ENCODE assay signal across 29 cellular contexts in genomic region chr17:61368832-61369468, GRCh38. TPM values are rescaled to one million over a fixed set of nuclear protein-coding genes. Genes with fewer than 3 reads are reported as not detected.
"Had no signal": no experiment of that assay in that cellular context is flagged by ENCODE, and none has a peak within 500 bp of the region (broad histone marks: within the 10 kb centered on the region; RNA-seq: fewer than 3 reads in every experiment).

No MANE protein-coding gene starts in this region.

- H3K4me3 Mint-ChIP-seq: activated naive CD8-positive, alpha-beta T cell treated with anti-CD3 and anti-CD28 coated beads for 36 hours; activated T-cell treated with anti-CD3 and anti-CD28 coated beads, Interleukin-2, amount 50 U/mL, for 24 hours; nephron; T-helper 1 cell treated with Interleukin-12 subunit alpha and Interleukin-12 subunit beta and Interleukin-4 antibody, amounts not matched to agents 30 μg/mL and 1 μg/mL, for 36 hours; WTC11 had no signal

- H3K4me1 ChIP-seq: prostate gland, transverse colon, uterus had no signal

- ATAC-seq: heart right ventricle, right cardiac atrium, WTC11 had no signal

- H3K9me3 ChIP-seq: gastroesophageal sphincter, heart right ventricle, prostate gland, transverse colon, uterus had no signal

- FAIRE-seq: bronchial epithelial cell had no signal

- H3K36me3 Mint-ChIP-seq: activated naive CD8-positive, alpha-beta T cell treated with anti-CD3 and anti-CD28 coated beads for 36 hours; WTC11 had no signal

- H3K27me3 Mint-ChIP-seq: activated naive CD8-positive, alpha-beta T cell treated with anti-CD3 and anti-CD28 coated beads for 36 hours; activated T-cell treated with anti-CD3 and anti-CD28 coated beads, Interleukin-2, amount 50 U/mL, for 24 hours had no signal

- DNase-seq: activated CD4-positive, alpha-beta T cell treated with anti-CD3 and anti-CD28 coated beads, Interleukin-2, amount 50 U/mL, for 4 hours; activated CD8-positive, alpha-beta memory T cell treated with anti-CD3 and anti-CD28 coated beads for 24 hours; activated CD8-positive, alpha-beta memory T cell treated with anti-CD3 and anti-CD28 coated beads, Interleukin-2, amount 50 U/mL, for 4 hours; activated naive CD4-positive, alpha-beta T cell treated with Interleukin-2 at 50 U/mL for 16 hours; activated naive CD8-positive, alpha-beta T cell treated with anti-CD3 and anti-CD28 coated beads for 36 hours; activated T-cell treated with anti-CD3 and anti-CD28 coated beads, Interleukin-2, amount 50 U/mL, for 24 hours; amniotic stem cell; cerebellar nuclear complex; heart right ventricle; islet precursor cell; left cardiac atrium; mesenchymal stem cell; right cardiac atrium; stimulated activated CD4-positive, alpha-beta T cell treated with anti-CD3 and anti-CD28 coated beads, Interleukin-15, amount 100 ng/mL, for 24 hours; stimulated activated CD8-positive, alpha-beta memory T cell treated with anti-CD3 and anti-CD28 coated beads, Interleukin-4, amount 100 ng/mL, for 48 hours; stimulated activated naive CD4-positive, alpha-beta T cell; T1000; transverse colon; uterus had no signal

- H3K27ac Mint-ChIP-seq: activated naive CD8-positive, alpha-beta T cell treated with anti-CD3 and anti-CD28 coated beads for 36 hours; activated T-cell treated with anti-CD3 and anti-CD28 coated beads, Interleukin-2, amount 50 U/mL, for 24 hours; activated T-helper 2 cell treated with anti-CD3 and anti-CD28 coated beads, Interferon-gamma antibody, Interleukin-2, Interleukin-4, amounts not matched to agents 10 μg/mL and 5 μg/mL and 100 μg/mL, durations not matched to agents 14 hours and 24 hours and 36 hours; T-helper 1 cell treated with Interleukin-12 subunit alpha and Interleukin-12 subunit beta and Interleukin-4 antibody, amounts not matched to agents 30 μg/mL and 1 μg/mL, for 36 hours; WTC11 had no signal

- H3K36me3 ChIP-seq: heart right ventricle, prostate gland, transverse colon, uterus had no signal

- H3K4me1 Mint-ChIP-seq: activated naive CD8-positive, alpha-beta T cell treated with anti-CD3 and anti-CD28 coated beads for 36 hours had no signal

- H3K9me3 Mint-ChIP-seq: activated naive CD8-positive, alpha-beta T cell treated with anti-CD3 and anti-CD28 coated beads for 36 hours; activated T-cell treated with anti-CD3 and anti-CD28 coated beads, Interleukin-2, amount 50 U/mL, for 24 hours; activated T-helper 2 cell treated with anti-CD3 and anti-CD28 coated beads, Interferon-gamma antibody, Interleukin-2, Interleukin-4, amounts not matched to agents 10 μg/mL and 5 μg/mL and 100 μg/mL, durations not matched to agents 14 hours and 24 hours and 36 hours; nephron; T-helper 1 cell treated with Interleukin-12 subunit alpha and Interleukin-12 subunit beta and Interleukin-4 antibody, amounts not matched to agents 30 μg/mL and 1 μg/mL, for 36 hours; WTC11 had no signal

- H3K27ac ChIP-seq: coronary artery, epithelial cell of prostate, gastroesophageal sphincter, heart right ventricle, prostate gland, skin epidermis, transverse colon, uterus had no signal

- H3K27me3 ChIP-seq: gastroesophageal sphincter, transverse colon, uterus had no signal

- H3K4me3 ChIP-seq: coronary artery, gastroesophageal sphincter, heart right ventricle, prostate gland, skin epidermis, transverse colon, uterus had no signal

RNA-seq across cellular contexts. Expression of gene TBX2, which starts 30.7 kb away (rescaled TPM):
- total RNA-seq: activated naive CD8-positive, alpha-beta T cell treated with anti-CD3 and anti-CD28 coated beads for 36 hours had no signal
